ENCODE assay signal across 9 cellular contexts in the genomic region with DNA sequence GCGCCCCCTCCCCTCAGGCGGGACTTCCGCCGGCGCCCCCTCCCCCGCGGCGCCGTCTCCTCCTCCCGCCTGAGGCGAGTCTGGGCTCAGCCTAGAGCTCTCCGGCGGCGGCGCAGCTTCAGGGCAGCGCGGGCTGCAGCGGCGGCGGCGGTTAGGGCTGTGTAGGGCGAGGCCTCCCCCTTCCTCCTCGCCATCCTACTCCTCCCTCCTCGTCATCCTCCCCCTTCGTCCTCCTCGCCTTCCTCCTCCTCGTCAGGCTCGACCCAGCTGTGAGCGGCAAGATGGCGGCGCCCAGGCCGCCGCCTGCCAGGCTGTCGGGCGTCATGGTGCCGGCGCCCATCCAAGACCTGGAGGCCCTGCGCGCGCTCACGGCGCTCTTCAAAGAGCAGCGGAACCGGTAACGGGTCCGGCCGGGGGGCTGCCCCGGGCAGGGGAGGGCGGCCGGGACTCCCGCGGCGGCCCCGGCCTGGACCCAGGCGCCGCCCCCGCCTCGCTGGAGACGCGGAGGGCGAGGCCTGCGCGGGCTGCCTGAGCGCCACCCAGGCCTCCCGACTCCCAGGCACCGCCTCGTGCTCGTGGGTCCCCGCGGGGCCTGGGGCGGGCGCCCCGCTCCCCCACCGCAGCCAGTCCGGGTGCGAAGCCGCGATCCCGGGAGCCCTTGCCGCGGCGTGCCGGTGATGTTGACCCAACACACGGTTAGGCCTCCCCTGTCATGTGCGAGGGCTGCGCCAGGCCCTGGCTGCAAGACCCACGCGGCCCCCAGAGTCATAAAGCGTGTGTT. TPM values are rescaled to one million over a fixed set of nuclear protein-coding genes. Genes with fewer than 3 reads are reported as not detected.
A peak's percentile ranks its signal among the peaks of the same experiment; 100 is the strongest.
DNase-seq lines count a peak whose midpoint lies in the region; ATAC-seq, FAIRE-seq and TF ChIP-seq lines count a peak whose summit lies in the region.
"Had no signal": no experiment of that assay in that cellular context is flagged by ENCODE, and none has a peak within 500 bp of the region (broad histone marks: within the 10 kb centered on the region; RNA-seq: fewer than 3 reads in every experiment).

A gene with protein sequence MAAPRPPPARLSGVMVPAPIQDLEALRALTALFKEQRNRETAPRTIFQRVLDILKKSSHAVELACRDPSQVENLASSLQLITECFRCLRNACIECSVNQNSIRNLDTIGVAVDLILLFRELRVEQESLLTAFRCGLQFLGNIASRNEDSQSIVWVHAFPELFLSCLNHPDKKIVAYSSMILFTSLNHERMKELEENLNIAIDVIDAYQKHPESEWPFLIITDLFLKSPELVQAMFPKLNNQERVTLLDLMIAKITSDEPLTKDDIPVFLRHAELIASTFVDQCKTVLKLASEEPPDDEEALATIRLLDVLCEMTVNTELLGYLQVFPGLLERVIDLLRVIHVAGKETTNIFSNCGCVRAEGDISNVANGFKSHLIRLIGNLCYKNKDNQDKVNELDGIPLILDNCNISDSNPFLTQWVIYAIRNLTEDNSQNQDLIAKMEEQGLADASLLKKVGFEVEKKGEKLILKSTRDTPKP (plus strand): TSS at position 52 of the 781 bp plus-strand sequence. CDS start 230 bp downstream, at position 282.

- no peak for FAIRE-seq in RCC 7860 (lab: Jason Lieb, UNC)
- FAIRE-seq: TTC549 had no signal

- no peaks in the 10 kb centered on the region for H3K9me3 Mint-ChIP-seq in activated T-helper 1 cell treated with anti-CD3 and anti-CD28 coated beads, Interleukin-12 subunit alpha, Interleukin-12 subunit beta, Interleukin-2, Interleukin-4 antibody, amounts not matched to agents 30 ng/mL and 10 ng/mL and 1 ng/mL, durations not matched to agents 14 hours and 24 hours and 36 hours
- H3K9me3 Mint-ChIP-seq in naive thymus-derived CD4-positive, alpha-beta T cell = peaks cover 0 to 4% (median 0%) of the 10 kb centered on the region in 11 donors
- peaks cover 2% of the 10 kb centered on the region for H3K9me3 Mint-ChIP-seq in stimulated activated effector memory CD8-positive, alpha-beta T cell treated with anti-CD3 and anti-CD28 coated beads, Interleukin-12 subunit alpha, Interleukin-12 subunit beta, amount 100 ng/mL, for 72 hours

- peaks cover 3% of the 10 kb centered on the region for H3K4me1 ChIP-seq in BE2C
- H3K4me1 ChIP-seq in naive thymus-derived CD4-positive, alpha-beta T cell (ENCODE audit: control insufficient read depth in 2 of 2, insufficient read depth in 2 of 2, low read length in 2 of 2) = peaks cover 13 to 25% of the 10 kb centered on the region in 2 donors

- H3K27me3 ChIP-seq in BE2C = no peaks in the 10 kb centered on the region
- H3K27me3 ChIP-seq in naive thymus-derived CD4-positive, alpha-beta T cell (ENCODE audit: control insufficient read depth in 2 of 2, insufficient read depth in 2 of 2, low read length in 2 of 2) = no peaks in the 10 kb centered on the region

- no peaks in the 10 kb centered on the region for H3K9me3 ChIP-seq in BE2C
- no peaks in the 10 kb centered on the region for H3K9me3 ChIP-seq in naive thymus-derived CD4-positive, alpha-beta T cell (ENCODE audit: control insufficient read depth in 2 of 3, low read length in 3 of 3)

- peaks cover 4% of the 10 kb centered on the region for H3K27me3 Mint-ChIP-seq in activated T-helper 1 cell treated with anti-CD3 and anti-CD28 coated beads, Interleukin-12 subunit alpha, Interleukin-12 subunit beta, Interleukin-2, Interleukin-4 antibody, amounts not matched to agents 30 ng/mL and 10 ng/mL and 1 ng/mL, durations not matched to agents 14 hours and 24 hours and 36 hours (ENCODE audit: insufficient read depth)
- H3K27me3 Mint-ChIP-seq in naive thymus-derived CD4-positive, alpha-beta T cell = peaks cover 4 to 10% (median 6%) of the 10 kb centered on the region in 5 donors

- TF ChIP-seq CTCF in BE2C (IDR thresholded peaks at IDR 0.05; ENCODE audit: low read depth, low read length) (no peak), fibroblast of mammary gland (conservative IDR thresholded peaks at IDR 0.05; ENCODE audit: control insufficient read depth, insufficient read depth, low read depth, low read length) (no peak)

- H3K4me1 Mint-ChIP-seq in activated T-helper 1 cell treated with anti-CD3 and anti-CD28 coated beads, Interleukin-12 subunit alpha, Interleukin-12 subunit beta, Interleukin-2, Interleukin-4 antibody, amounts not matched to agents 30 ng/mL and 10 ng/mL and 1 ng/mL, durations not matched to agents 14 hours and 24 hours and 36 hours (ENCODE audit: low read depth) = peaks cover 33% of the 10 kb centered on the region
- H3K4me1 Mint-ChIP-seq in naive thymus-derived CD4-positive, alpha-beta T cell = peaks cover 23 to 43% (median 41%) of the 10 kb centered on the region in 7 donors
- peaks cover 35% of the 10 kb centered on the region for H3K4me1 Mint-ChIP-seq in stimulated activated effector memory CD8-positive, alpha-beta T cell treated with anti-CD3 and anti-CD28 coated beads, Interleukin-12 subunit alpha, Interleukin-12 subunit beta, amount 100 ng/mL, for 72 hours

- intact Hi-C loops in activated T-helper 1 cell treated with anti-CD3 and anti-CD28 coated beads, Interleukin-12 subunit alpha, Interleukin-12 subunit beta, Interleukin-2, Interleukin-4 antibody, amounts not matched to agents 30 ng/mL and 10 ng/mL and 1 ng/mL, durations not matched to agents 14 hours and 24 hours and 36 hours (cut with micrococcal nuclease) = loop anchor here (1.0 to 5.0 kb wide), 2 partner anchors 580 to 624 kb away; a partner anchor contains a TSS
- intact Hi-C loops in naive thymus-derived CD4-positive, alpha-beta T cell (cut with micrococcal nuclease) = loop anchor here (1.0 to 10.0 kb wide), 5 partner anchors 27 to 1063 kb away; a partner anchor contains a TSS

- CTCF ChIA-PET in naive thymus-derived CD4-positive, alpha-beta T cell (lab: Charles Lee) = no interaction called here

- H3K27ac ChIP-seq in naive thymus-derived CD4-positive, alpha-beta T cell (ENCODE audit: low read depth, low read length) = peak within 1 kb of the TSS; percentile 75

- peak; percentile 61 for ATAC-seq in GM19438 (IDR thresholded peaks at IDR 0.05; ENCODE audit: low read depth, unreplicated experiment)
- peak; percentile 90 for ATAC-seq in naive thymus-derived CD4-positive, alpha-beta T cell
- peak; percentile 84 for ATAC-seq in stimulated activated effector memory CD8-positive, alpha-beta T cell treated with anti-CD3 and anti-CD28 coated beads, Interleukin-12 subunit alpha, Interleukin-12 subunit beta, amount 100 ng/mL, for 72 hours

- H3K36me3 ChIP-seq in BE2C = peaks cover 17% of the 10 kb centered on the region
- peaks cover 0 to 4% (median 0%) of the 10 kb centered on the region in 3 experiments for H3K36me3 ChIP-seq in naive thymus-derived CD4-positive, alpha-beta T cell (ENCODE audit: control insufficient read depth in 2 of 3, insufficient read depth in 3 of 3, low read length in 3 of 3)

- H3K4me3 ChIP-seq in BE2C (ENCODE audit: low read depth, low read length) (peak within 1 kb of the TSS; percentile 95), fibroblast of mammary gland (ENCODE audit: control insufficient read depth, low read depth, low read length) (peak within 1 kb of the TSS; percentile 86)
- H3K4me3 ChIP-seq in naive thymus-derived CD4-positive, alpha-beta T cell (ENCODE audit: low read length) = peak within 1 kb of the TSS; percentile 49

- peak within 1 kb of the TSS; percentile 89 for H3K27ac Mint-ChIP-seq in activated T-helper 1 cell treated with anti-CD3 and anti-CD28 coated beads, Interleukin-12 subunit alpha, Interleukin-12 subunit beta, Interleukin-2, Interleukin-4 antibody, amounts not matched to agents 30 ng/mL and 10 ng/mL and 1 ng/mL, durations not matched to agents 14 hours and 24 hours and 36 hours
- peak within 1 kb of the TSS; percentile 38 to 92 (median 88) for H3K27ac Mint-ChIP-seq in naive thymus-derived CD4-positive, alpha-beta T cell
- H3K27ac Mint-ChIP-seq in stimulated activated effector memory CD8-positive, alpha-beta T cell treated with anti-CD3 and anti-CD28 coated beads, Interleukin-12 subunit alpha, Interleukin-12 subunit beta, amount 100 ng/mL, for 72 hours = peak within 1 kb of the TSS; percentile 94

- peaks cover 15% of the 10 kb centered on the region for H3K36me3 Mint-ChIP-seq in activated T-helper 1 cell treated with anti-CD3 and anti-CD28 coated beads, Interleukin-12 subunit alpha, Interleukin-12 subunit beta, Interleukin-2, Interleukin-4 antibody, amounts not matched to agents 30 ng/mL and 10 ng/mL and 1 ng/mL, durations not matched to agents 14 hours and 24 hours and 36 hours (ENCODE audit: low read depth)
- H3K36me3 Mint-ChIP-seq in naive thymus-derived CD4-positive, alpha-beta T cell = peaks cover 0 to 13% (median 0%) of the 10 kb centered on the region in 5 donors
- H3K36me3 Mint-ChIP-seq in stimulated activated effector memory CD8-positive, alpha-beta T cell treated with anti-CD3 and anti-CD28 coated beads, Interleukin-12 subunit alpha, Interleukin-12 subunit beta, amount 100 ng/mL, for 72 hours = peaks cover 18% of the 10 kb centered on the region

- peak within 1 kb of the TSS; percentile 96 for H3K4me3 Mint-ChIP-seq in activated T-helper 1 cell treated with anti-CD3 and anti-CD28 coated beads, Interleukin-12 subunit alpha, Interleukin-12 subunit beta, Interleukin-2, Interleukin-4 antibody, amounts not matched to agents 30 ng/mL and 10 ng/mL and 1 ng/mL, durations not matched to agents 14 hours and 24 hours and 36 hours
- peak within 1 kb of the TSS; percentile 86 to 95 (median 90) for H3K4me3 Mint-ChIP-seq in naive thymus-derived CD4-positive, alpha-beta T cell
- H3K4me3 Mint-ChIP-seq in stimulated activated effector memory CD8-positive, alpha-beta T cell treated with anti-CD3 and anti-CD28 coated beads, Interleukin-12 subunit alpha, Interleukin-12 subunit beta, amount 100 ng/mL, for 72 hours = peak within 1 kb of the TSS; percentile 84

- POLR2A ChIA-PET in naive thymus-derived CD4-positive, alpha-beta T cell (lab: Charles Lee) = interaction anchor here (1.3 to 1.6 kb wide), 2 partner anchors 10 to 365 kb away, joined by 3 read pairs; no protein-coding TSS in a partner anchor

- DNase-seq in BE2C = peak; percentile 89
- peak; percentile 60 for DNase-seq in HuH-7.5 (ENCODE audit: low spot score)
- DNase-seq in RCC 7860 (ENCODE audit: low spot score) = peak; percentile 22
- DNase-seq in activated T-helper 1 cell treated with anti-CD3 and anti-CD28 coated beads, Interleukin-12 subunit alpha, Interleukin-12 subunit beta, Interleukin-2, Interleukin-4 antibody, amounts not matched to agents 30 ng/mL and 10 ng/mL and 1 ng/mL, durations not matched to agents 14 hours and 24 hours and 36 hours (ENCODE audit: low spot score) = peak; percentile 69
- DNase-seq in fibroblast of mammary gland (ENCODE audit: low read depth) = peak; percentile 65
- DNase-seq in naive thymus-derived CD4-positive, alpha-beta T cell = peak; percentile 55 to 79 (median 74)
- DNase-seq in stimulated activated effector memory CD8-positive, alpha-beta T cell treated with anti-CD3 and anti-CD28 coated beads, Interleukin-12 subunit alpha, Interleukin-12 subunit beta, amount 100 ng/mL, for 72 hours (ENCODE audit: low spot score in 2 of 2) = peak; percentile 48 to 84

RNA-seq across cellular contexts. Expression of the gene that starts here (rescaled TPM):
- 126 TPM for polyA plus RNA-seq in BE2C (2012; ENCODE audit: insufficient read depth, insufficient read length, low read depth)
- 110 and 119 TPM in 2 replicates for total RNA-seq in activated T-helper 1 cell treated with anti-CD3 and anti-CD28 coated beads, Interleukin-12 subunit alpha, Interleukin-12 subunit beta, Interleukin-2, Interleukin-4 antibody, amounts not matched to agents 30 ng/mL and 10 ng/mL and 1 ng/mL, durations not matched to agents 14 hours and 24 hours and 36 hours
- total RNA-seq in naive thymus-derived CD4-positive, alpha-beta T cell = 10 to 100 TPM; 64.2 to 85.7 (median 73.1) TPM
- polyA plus RNA-seq in naive thymus-derived CD4-positive, alpha-beta T cell = 100 to 1,000 TPM; 102 to 105 TPM

Comparison
In these comparisons a context has a peak if more than half of its experiments do, and no peak if none do; other contexts are left out.
1. Peak in every context shown above with its lines: DNase-seq, ATAC-seq, H3K4me3 ChIP-seq and H3K27ac ChIP-seq.
2. DNase-seq: peak in every context shown above with its lines; median percentile 89 in BE2C; 74 in naive thymus-derived CD4-positive, alpha-beta T cell; 69 in activated T-helper 1 cell treated with anti-CD3 and anti-CD28 coated beads, Interleukin-12 subunit alpha, Interleukin-12 subunit beta, Interleukin-2, Interleukin-4 antibody, amounts not matched to agents 30 ng/mL and 10 ng/mL and 1 ng/mL, durations not matched to agents 14 hours and 24 hours and 36 hours; 66 in stimulated activated effector memory CD8-positive, alpha-beta T cell treated with anti-CD3 and anti-CD28 coated beads, Interleukin-12 subunit alpha, Interleukin-12 subunit beta, amount 100 ng/mL, for 72 hours; 65 in fibroblast of mammary gland; 60 in HuH-7.5; 22 in RCC 7860.